Comparison of ENCODE assay signal across 28 cellular contexts in genomic region chr1:162083273-162083672, GRCh38.
"Had no signal": no experiment of that assay in that cellular context is flagged by ENCODE, and none has a peak within 500 bp of the region (broad histone marks: within the 10 kb centered on the region; RNA-seq: fewer than 3 reads in every experiment).

No MANE protein-coding gene starts in this region.

- H3K4me3 ChIP-seq: stomach, suprapubic skin, testis, thoracic aorta, thyroid gland, tibial artery, tibial nerve, transverse colon, upper lobe of left lung, upper lobe of right lung, uterus, vagina had no signal

- H3K27ac ChIP-seq: stomach, suprapubic skin, testis, thoracic aorta, thyroid gland, tibial artery, tibial nerve, transverse colon, upper lobe of left lung, upper lobe of right lung, uterus, vagina had no signal

- H3K36me3 ChIP-seq: stomach, suprapubic skin, thoracic aorta, thyroid gland, tibial artery, tibial nerve, transverse colon, upper lobe of left lung, upper lobe of right lung, uterus, vagina had no signal

- H3K9me3 Mint-ChIP-seq: stimulated activated memory B cell treated with anti-CD40 and anti-IgM and Interleukin-4, amounts not matched to agents 10 μg/mL and 1 μg/mL and 100 μg/mL, for 72 hours; type B pancreatic cell had no signal

- H3K9me3 ChIP-seq: stomach, suprapubic skin, testis, thoracic aorta, thyroid gland, tibial artery, tibial nerve, transverse colon, upper lobe of left lung, upper lobe of right lung, uterus, vagina had no signal

- H3K4me1 ChIP-seq: suprapubic skin, testis, upper lobe of right lung, uterus, vagina had no signal

- H3K27ac Mint-ChIP-seq: stimulated activated effector memory CD8-positive, alpha-beta T cell treated with anti-CD3 and anti-CD28 coated beads, Interleukin-12 subunit alpha, Interleukin-12 subunit beta, amount 100 ng/mL, for 72 hours; stimulated activated memory B cell treated with anti-CD40 and anti-IgM and Interleukin-4, amounts not matched to agents 10 μg/mL and 1 μg/mL and 100 μg/mL, for 72 hours; stimulated activated naive B cell treated with anti-CD40 and anti-IgM and Interleukin-4, amounts not matched to agents 10 μg/mL and 1 μg/mL and 100 μg/mL, for 72 hours; stimulated activated naive CD8-positive, alpha-beta T cell treated with anti-CD3 and anti-CD28 coated beads, Interleukin-15, amount 100 ng/mL, for 72 hours; stimulated activated naive CD8-positive, alpha-beta T cell treated with anti-CD3 and anti-CD28 coated beads, Interleukin-15, Interleukin-2, amounts not matched to agents 100 ng/mL and 50 ng/mL, for 24 hours; type B pancreatic cell had no signal

- DNase-seq: stimulated activated CD4-positive, alpha-beta T cell treated with anti-CD3 and anti-CD28 coated beads, Interleukin-2, amount 100 ng/mL, for 48 hours; stimulated activated CD4-positive, alpha-beta T cell treated with anti-CD3 and anti-CD28 coated beads, Interleukin-4, amount 100 ng/mL, for 1 hour; stimulated activated CD4-positive, alpha-beta T cell treated with anti-CD3 and anti-CD28 coated beads, Interleukin-4, amount 100 ng/mL, for 24 hours; stimulated activated CD4-positive, alpha-beta T cell treated with anti-CD3 and anti-CD28 coated beads, Interleukin-4, amount 100 ng/mL, for 4 hours; stimulated activated naive B cell treated with anti-CD40 and anti-IgM and Interleukin-4, amounts not matched to agents 10 μg/mL and 1 μg/mL and 100 μg/mL, for 72 hours; stimulated activated naive CD4-positive, alpha-beta T cell; stimulated activated naive CD4-positive, alpha-beta T cell treated with Interleukin-2 at 50 U/mL for 16 hours; stimulated activated naive CD8-positive, alpha-beta T cell treated with anti-CD3 and anti-CD28 coated beads, Interleukin-15, amount 100 ng/mL, for 72 hours; stimulated activated naive CD8-positive, alpha-beta T cell treated with anti-CD3 and anti-CD28 coated beads, Interleukin-15, Interleukin-2, amounts not matched to agents 100 U/mL and 50 U/mL, for 24 hours; stomach; substantia nigra; testis; thyroid gland; tibial artery; transverse colon; trophoblast cell; upper lobe of left lung; upper lobe of right lung; uterus had no signal

- H3K4me1 Mint-ChIP-seq: stimulated activated effector memory CD8-positive, alpha-beta T cell treated with anti-CD3 and anti-CD28 coated beads, Interleukin-12 subunit alpha, Interleukin-12 subunit beta, amount 100 ng/mL, for 72 hours; stimulated activated memory B cell treated with anti-CD40 and anti-IgM and Interleukin-4, amounts not matched to agents 10 μg/mL and 1 μg/mL and 100 μg/mL, for 72 hours; stimulated activated naive B cell treated with anti-CD40 and anti-IgM and Interleukin-4, amounts not matched to agents 10 μg/mL and 1 μg/mL and 100 μg/mL, for 72 hours; stimulated activated naive CD8-positive, alpha-beta T cell treated with anti-CD3 and anti-CD28 coated beads, Interleukin-15, amount 100 ng/mL, for 72 hours had no signal

- ATAC-seq: stimulated activated effector memory CD8-positive, alpha-beta T cell treated with anti-CD3 and anti-CD28 coated beads, Interleukin-12 subunit alpha, Interleukin-12 subunit beta, amount 100 ng/mL, for 72 hours; stimulated activated memory B cell treated with anti-CD40 and anti-IgM and Interleukin-4, amounts not matched to agents 10 μg/mL and 1 μg/mL and 100 μg/mL, for 72 hours; stimulated activated naive B cell treated with anti-CD40 and anti-IgM and Interleukin-4, amounts not matched to agents 10 μg/mL and 1 μg/mL and 100 μg/mL, for 72 hours; stimulated activated naive CD8-positive, alpha-beta T cell treated with anti-CD3 and anti-CD28 coated beads, Interleukin-15, amount 100 ng/mL, for 72 hours; stimulated activated naive CD8-positive, alpha-beta T cell treated with anti-CD3 and anti-CD28 coated beads, Interleukin-15, Interleukin-2, amounts not matched to agents 100 U/mL and 50 U/mL, for 24 hours; upper lobe of right lung had no signal

- H3K27me3 ChIP-seq: stomach, testis, thyroid gland, tibial artery, tibial nerve, transverse colon, upper lobe of left lung, upper lobe of right lung, uterus, vagina had no signal

- H3K27me3 Mint-ChIP-seq: type B pancreatic cell had no signal

- H3K36me3 Mint-ChIP-seq: stimulated activated effector memory CD8-positive, alpha-beta T cell treated with anti-CD3 and anti-CD28 coated beads, Interleukin-12 subunit alpha, Interleukin-12 subunit beta, amount 100 ng/mL, for 72 hours; stimulated activated memory B cell treated with anti-CD40 and anti-IgM and Interleukin-4, amounts not matched to agents 10 μg/mL and 1 μg/mL and 100 μg/mL, for 72 hours; stimulated activated naive B cell treated with anti-CD40 and anti-IgM and Interleukin-4, amounts not matched to agents 10 μg/mL and 1 μg/mL and 100 μg/mL, for 72 hours had no signal

- FAIRE-seq: urothelium cell line had no signal

- H3K4me3 Mint-ChIP-seq: stimulated activated effector memory CD8-positive, alpha-beta T cell treated with anti-CD3 and anti-CD28 coated beads, Interleukin-12 subunit alpha, Interleukin-12 subunit beta, amount 100 ng/mL, for 72 hours; stimulated activated memory B cell treated with anti-CD40 and anti-IgM and Interleukin-4, amounts not matched to agents 10 μg/mL and 1 μg/mL and 100 μg/mL, for 72 hours; stimulated activated naive B cell treated with anti-CD40 and anti-IgM and Interleukin-4, amounts not matched to agents 10 μg/mL and 1 μg/mL and 100 μg/mL, for 72 hours; stimulated activated naive CD8-positive, alpha-beta T cell treated with anti-CD3 and anti-CD28 coated beads, Interleukin-15, amount 100 ng/mL, for 72 hours; stimulated activated naive CD8-positive, alpha-beta T cell treated with anti-CD3 and anti-CD28 coated beads, Interleukin-15, Interleukin-2, amounts not matched to agents 100 ng/mL and 50 ng/mL, for 24 hours; type B pancreatic cell had no signal
